In genomic region chr1:60678381-60678780, GRCh38 we compare ENCODE assay signal across 29 cellular contexts.
"Had no signal": no experiment of that assay in that cellular context is flagged by ENCODE, and none has a peak within 500 bp of the region (broad histone marks: within the 10 kb centered on the region; RNA-seq: fewer than 3 reads in every experiment).

No MANE protein-coding gene starts in this region.

- H3K9me3 ChIP-seq: left lung, lower lobe of right lung, ovary, stomach, testis, thyroid gland, transverse colon, upper lobe of left lung, vagina had no signal

- H3K36me3 ChIP-seq: left lung, lower lobe of right lung, neural progenitor cell, ovary, stomach, thyroid gland, transverse colon, upper lobe of left lung, vagina had no signal

- DNase-seq: hypothalamus; immature natural killer cell; kidney; left cardiac atrium; left lung; lower lobe of right lung; mammary epithelial cell; mesenchymal stem cell; naive B cell; natural killer cell; nephron progenitor cell; ovary; retina; right cardiac atrium; stimulated activated CD4-positive, alpha-beta T cell treated with anti-CD3 and anti-CD28 coated beads, Interleukin-12 subunit alpha, Interleukin-12 subunit beta, amount 100 ng/mL, for 4 hours; stimulated activated CD4-positive, alpha-beta T cell treated with anti-CD3 and anti-CD28 coated beads, Interleukin-15, amount 100 ng/mL, for 24 hours; stimulated activated CD4-positive, alpha-beta T cell treated with anti-CD3 and anti-CD28 coated beads, Interleukin-2, amount 100 ng/mL, for 24 hours; stimulated activated CD4-positive, alpha-beta T cell treated with anti-CD3 and anti-CD28 coated beads, Interleukin-4, amount 100 ng/mL, for 1 hour; stimulated activated naive B cell treated with anti-CD40 and anti-IgM and Interleukin-4, amounts not matched to agents 10 μg/mL and 1 μg/mL and 100 μg/mL, for 72 hours; stimulated activated naive CD8-positive, alpha-beta T cell treated with anti-CD3 and anti-CD28 coated beads, Interleukin-15, Interleukin-2, amounts not matched to agents 100 U/mL and 50 U/mL, for 24 hours; stomach; testis; thyroid gland; transverse colon; upper lobe of left lung had no signal

- H3K4me2 ChIP-seq: neural progenitor cell had no signal

- H3K4me1 ChIP-seq: left lung, lower lobe of right lung, stomach, testis, thyroid gland, upper lobe of left lung, vagina had no signal

- H3K27me3 ChIP-seq: left lung, neural progenitor cell, ovary, stomach, testis, thyroid gland, transverse colon, upper lobe of left lung, vagina had no signal

- H3K27ac ChIP-seq: left lung, lower lobe of right lung, neural progenitor cell, ovary, skin epidermis, stomach, testis, thyroid gland, transverse colon, upper lobe of left lung, vagina had no signal

- H2AFZ ChIP-seq: neural progenitor cell had no signal

- H3K9ac ChIP-seq: neural progenitor cell had no signal

- H3K4me3 ChIP-seq: left lung, lower lobe of right lung, neural progenitor cell, ovary, skin epidermis, stomach, testis, thyroid gland, transverse colon, upper lobe of left lung, vagina had no signal

- FAIRE-seq: islet of Langerhans, kidney had no signal
